Comparison of ENCODE assay signal across 3 cellular contexts in the genomic region with DNA sequence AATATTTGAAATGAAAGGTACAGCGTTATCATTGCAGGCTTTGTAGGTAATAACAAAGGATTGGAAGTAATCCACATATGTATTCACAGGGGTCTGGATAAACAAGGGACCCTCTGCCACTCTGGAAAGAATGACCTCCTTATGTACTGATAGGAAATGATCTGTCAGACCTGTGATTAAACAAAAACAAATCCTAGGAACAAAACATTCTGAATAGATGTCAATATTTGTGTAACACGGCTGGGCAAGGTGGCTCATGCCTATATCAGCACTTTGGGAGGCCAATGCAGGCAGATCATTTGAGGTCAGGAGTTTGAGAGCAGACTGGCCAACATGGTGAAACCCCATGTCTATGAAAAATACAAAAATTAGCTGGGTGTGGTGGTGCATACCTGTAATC.
TF ChIP-seq lines count a peak whose summit lies in the region.

No MANE protein-coding gene starts in this region.

TF ChIP-seq in liver, 16 proteins besides CTCF, POLR2A, EP300 and RAD21:
- TF ChIP-seq RXRA (IDR thresholded peaks at IDR 0.05) (peak; percentile 96 to 98), YY1 (IDR thresholded peaks at IDR 0.05) (peak; percentile 43), NR2F2 (IDR thresholded peaks at IDR 0.05) (no peak), TAF1 (conservative IDR thresholded peaks at IDR 0.05) (peak; percentile 43), FOXA1 (IDR thresholded peaks at IDR 0.05) (peak; percentile 94), HNF4A (conservative IDR thresholded peaks at IDR 0.05) (peak; percentile 76 to 77), HNF4G (IDR thresholded peaks at IDR 0.05) (peak; percentile 52), GABPA (IDR thresholded peaks at IDR 0.05 in 1 of 2, conservative IDR thresholded peaks at IDR 0.05 in 1 of 2) (peak in 1 of 2 donors; percentile 7), EGR1 (IDR thresholded peaks at IDR 0.05; ENCODE audit: low read depth in 2 of 2) (peak; percentile 55 to 87), SP1 (IDR thresholded peaks at IDR 0.05) (peak; percentile 99), JUND (IDR thresholded peaks at IDR 0.05) (peak; percentile 98), FOXA2 (IDR thresholded peaks at IDR 0.05) (peak; percentile 96)
- TF ChIP-seq, protein P1, sequence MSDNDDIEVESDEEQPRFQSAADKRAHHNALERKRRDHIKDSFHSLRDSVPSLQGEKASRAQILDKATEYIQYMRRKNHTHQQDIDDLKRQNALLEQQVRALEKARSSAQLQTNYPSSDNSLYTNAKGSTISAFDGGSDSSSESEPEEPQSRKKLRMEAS (IDR thresholded peaks at IDR 0.05), result peak; percentile 53
- TF ChIP-seq, protein P2, sequence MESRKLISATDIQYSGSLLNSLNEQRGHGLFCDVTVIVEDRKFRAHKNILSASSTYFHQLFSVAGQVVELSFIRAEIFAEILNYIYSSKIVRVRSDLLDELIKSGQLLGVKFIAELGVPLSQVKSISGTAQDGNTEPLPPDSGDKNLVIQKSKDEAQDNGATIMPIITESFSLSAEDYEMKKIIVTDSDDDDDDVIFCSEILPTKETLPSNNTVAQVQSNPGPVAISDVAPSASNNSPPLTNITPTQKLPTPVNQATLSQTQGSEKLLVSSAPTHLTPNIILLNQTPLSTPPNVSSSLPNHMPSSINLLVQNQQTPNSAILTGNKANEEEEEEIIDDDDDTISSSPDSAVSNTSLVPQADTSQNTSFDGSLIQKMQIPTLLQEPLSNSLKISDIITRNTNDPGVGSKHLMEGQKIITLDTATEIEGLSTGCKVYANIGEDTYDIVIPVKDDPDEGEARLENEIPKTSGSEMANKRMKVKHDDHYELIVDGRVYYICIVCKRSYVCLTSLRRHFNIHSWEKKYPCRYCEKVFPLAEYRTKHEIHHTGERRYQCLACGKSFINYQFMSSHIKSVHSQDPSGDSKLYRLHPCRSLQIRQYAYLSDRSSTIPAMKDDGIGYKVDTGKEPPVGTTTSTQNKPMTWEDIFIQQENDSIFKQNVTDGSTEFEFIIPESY (IDR thresholded peaks at IDR 0.05), result peak; percentile 76
- TF ChIP-seq, protein P3, sequence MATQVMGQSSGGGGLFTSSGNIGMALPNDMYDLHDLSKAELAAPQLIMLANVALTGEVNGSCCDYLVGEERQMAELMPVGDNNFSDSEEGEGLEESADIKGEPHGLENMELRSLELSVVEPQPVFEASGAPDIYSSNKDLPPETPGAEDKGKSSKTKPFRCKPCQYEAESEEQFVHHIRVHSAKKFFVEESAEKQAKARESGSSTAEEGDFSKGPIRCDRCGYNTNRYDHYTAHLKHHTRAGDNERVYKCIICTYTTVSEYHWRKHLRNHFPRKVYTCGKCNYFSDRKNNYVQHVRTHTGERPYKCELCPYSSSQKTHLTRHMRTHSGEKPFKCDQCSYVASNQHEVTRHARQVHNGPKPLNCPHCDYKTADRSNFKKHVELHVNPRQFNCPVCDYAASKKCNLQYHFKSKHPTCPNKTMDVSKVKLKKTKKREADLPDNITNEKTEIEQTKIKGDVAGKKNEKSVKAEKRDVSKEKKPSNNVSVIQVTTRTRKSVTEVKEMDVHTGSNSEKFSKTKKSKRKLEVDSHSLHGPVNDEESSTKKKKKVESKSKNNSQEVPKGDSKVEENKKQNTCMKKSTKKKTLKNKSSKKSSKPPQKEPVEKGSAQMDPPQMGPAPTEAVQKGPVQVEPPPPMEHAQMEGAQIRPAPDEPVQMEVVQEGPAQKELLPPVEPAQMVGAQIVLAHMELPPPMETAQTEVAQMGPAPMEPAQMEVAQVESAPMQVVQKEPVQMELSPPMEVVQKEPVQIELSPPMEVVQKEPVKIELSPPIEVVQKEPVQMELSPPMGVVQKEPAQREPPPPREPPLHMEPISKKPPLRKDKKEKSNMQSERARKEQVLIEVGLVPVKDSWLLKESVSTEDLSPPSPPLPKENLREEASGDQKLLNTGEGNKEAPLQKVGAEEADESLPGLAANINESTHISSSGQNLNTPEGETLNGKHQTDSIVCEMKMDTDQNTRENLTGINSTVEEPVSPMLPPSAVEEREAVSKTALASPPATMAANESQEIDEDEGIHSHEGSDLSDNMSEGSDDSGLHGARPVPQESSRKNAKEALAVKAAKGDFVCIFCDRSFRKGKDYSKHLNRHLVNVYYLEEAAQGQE (IDR thresholded peaks at IDR 0.05), result peak; percentile 70
- TF ChIP-seq, protein P4, sequence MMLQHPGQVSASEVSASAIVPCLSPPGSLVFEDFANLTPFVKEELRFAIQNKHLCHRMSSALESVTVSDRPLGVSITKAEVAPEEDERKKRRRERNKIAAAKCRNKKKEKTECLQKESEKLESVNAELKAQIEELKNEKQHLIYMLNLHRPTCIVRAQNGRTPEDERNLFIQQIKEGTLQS (IDR thresholded peaks at IDR 0.05), result peak; percentile 90
TF ChIP-seq in liver: peak in this region for 15.

TF ChIP-seq in HepG2, 621 proteins besides CTCF, POLR2A, EP300 and RAD21:
- TF ChIP-seq ZNF780A (CRISPR knock-in tag; IDR thresholded peaks at IDR 0.05) (no peak), ZNF567 (CRISPR knock-in tag; IDR thresholded peaks at IDR 0.05; ENCODE audit: borderline replicate concordance) (no peak), ZNF619 (CRISPR knock-in tag; IDR thresholded peaks at IDR 0.05) (no peak), TEAD3 (CRISPR knock-in tag; optimal IDR thresholded peaks at IDR 0.05; ENCODE audit: borderline replicate concordance) (no peak), SNAPC2 (CRISPR knock-in tag; IDR thresholded peaks at IDR 0.05) (no peak), DPF2 (CRISPR knock-in tag; IDR thresholded peaks at IDR 0.05; ENCODE audit: borderline replicate concordance, low read depth) (no peak), KMT2A (CRISPR knock-in tag; IDR thresholded peaks at IDR 0.05) (no peak)
- TF ChIP-seq, protein P5, sequence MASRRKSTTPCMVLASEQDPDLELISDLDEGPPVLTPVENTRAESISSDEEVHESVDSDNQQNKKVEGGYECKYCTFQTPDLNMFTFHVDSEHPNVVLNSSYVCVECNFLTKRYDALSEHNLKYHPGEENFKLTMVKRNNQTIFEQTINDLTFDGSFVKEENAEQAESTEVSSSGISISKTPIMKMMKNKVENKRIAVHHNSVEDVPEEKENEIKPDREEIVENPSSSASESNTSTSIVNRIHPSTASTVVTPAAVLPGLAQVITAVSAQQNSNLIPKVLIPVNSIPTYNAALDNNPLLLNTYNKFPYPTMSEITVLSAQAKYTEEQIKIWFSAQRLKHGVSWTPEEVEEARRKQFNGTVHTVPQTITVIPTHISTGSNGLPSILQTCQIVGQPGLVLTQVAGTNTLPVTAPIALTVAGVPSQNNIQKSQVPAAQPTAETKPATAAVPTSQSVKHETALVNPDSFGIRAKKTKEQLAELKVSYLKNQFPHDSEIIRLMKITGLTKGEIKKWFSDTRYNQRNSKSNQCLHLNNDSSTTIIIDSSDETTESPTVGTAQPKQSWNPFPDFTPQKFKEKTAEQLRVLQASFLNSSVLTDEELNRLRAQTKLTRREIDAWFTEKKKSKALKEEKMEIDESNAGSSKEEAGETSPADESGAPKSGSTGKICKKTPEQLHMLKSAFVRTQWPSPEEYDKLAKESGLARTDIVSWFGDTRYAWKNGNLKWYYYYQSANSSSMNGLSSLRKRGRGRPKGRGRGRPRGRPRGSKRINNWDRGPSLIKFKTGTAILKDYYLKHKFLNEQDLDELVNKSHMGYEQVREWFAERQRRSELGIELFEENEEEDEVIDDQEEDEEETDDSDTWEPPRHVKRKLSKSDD (CRISPR knock-in tag; IDR thresholded peaks at IDR 0.05; ENCODE audit: low read depth), result no peak
- TF ChIP-seq, protein P6, sequence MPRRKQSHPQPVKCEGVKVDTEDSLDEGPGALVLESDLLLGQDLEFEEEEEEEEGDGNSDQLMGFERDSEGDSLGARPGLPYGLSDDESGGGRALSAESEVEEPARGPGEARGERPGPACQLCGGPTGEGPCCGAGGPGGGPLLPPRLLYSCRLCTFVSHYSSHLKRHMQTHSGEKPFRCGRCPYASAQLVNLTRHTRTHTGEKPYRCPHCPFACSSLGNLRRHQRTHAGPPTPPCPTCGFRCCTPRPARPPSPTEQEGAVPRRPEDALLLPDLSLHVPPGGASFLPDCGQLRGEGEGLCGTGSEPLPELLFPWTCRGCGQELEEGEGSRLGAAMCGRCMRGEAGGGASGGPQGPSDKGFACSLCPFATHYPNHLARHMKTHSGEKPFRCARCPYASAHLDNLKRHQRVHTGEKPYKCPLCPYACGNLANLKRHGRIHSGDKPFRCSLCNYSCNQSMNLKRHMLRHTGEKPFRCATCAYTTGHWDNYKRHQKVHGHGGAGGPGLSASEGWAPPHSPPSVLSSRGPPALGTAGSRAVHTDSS (CRISPR knock-in tag; conservative IDR thresholded peaks at IDR 0.05), result no peak

TF ChIP-seq in endothelial cell of umbilical vein, 7 proteins besides CTCF, POLR2A, EP300 and RAD21:
- TF ChIP-seq, protein P1 (IDR thresholded peaks at IDR 0.05; ENCODE audit: insufficient read depth, insufficient read length), result no peak
- TF ChIP-seq GATA2 (IDR thresholded peaks at IDR 0.05; ENCODE audit: insufficient read depth, insufficient read length, low read depth, low read length), result no peak
- TF ChIP-seq MYC (IDR thresholded peaks at IDR 0.05; ENCODE audit: low read depth, low read length), result no peak
- no peak for TF ChIP-seq EZH2 (IDR thresholded peaks at IDR 0.05; ENCODE audit: borderline replicate concordance, low read depth, low read length, severe bottlenecking)
- TF ChIP-seq JUN (IDR thresholded peaks at IDR 0.05; ENCODE audit: borderline replicate concordance, insufficient read depth, insufficient read length, low read depth), result no peak
- no peak for TF ChIP-seq FOS (IDR thresholded peaks at IDR 0.05; ENCODE audit: borderline replicate concordance, insufficient read depth, low read length)
- no peak for TF ChIP-seq POLR2AphosphoS5 (IDR thresholded peaks at IDR 0.05; ENCODE audit: insufficient read depth, low read depth, low read length)
